In the genomic region with DNA sequence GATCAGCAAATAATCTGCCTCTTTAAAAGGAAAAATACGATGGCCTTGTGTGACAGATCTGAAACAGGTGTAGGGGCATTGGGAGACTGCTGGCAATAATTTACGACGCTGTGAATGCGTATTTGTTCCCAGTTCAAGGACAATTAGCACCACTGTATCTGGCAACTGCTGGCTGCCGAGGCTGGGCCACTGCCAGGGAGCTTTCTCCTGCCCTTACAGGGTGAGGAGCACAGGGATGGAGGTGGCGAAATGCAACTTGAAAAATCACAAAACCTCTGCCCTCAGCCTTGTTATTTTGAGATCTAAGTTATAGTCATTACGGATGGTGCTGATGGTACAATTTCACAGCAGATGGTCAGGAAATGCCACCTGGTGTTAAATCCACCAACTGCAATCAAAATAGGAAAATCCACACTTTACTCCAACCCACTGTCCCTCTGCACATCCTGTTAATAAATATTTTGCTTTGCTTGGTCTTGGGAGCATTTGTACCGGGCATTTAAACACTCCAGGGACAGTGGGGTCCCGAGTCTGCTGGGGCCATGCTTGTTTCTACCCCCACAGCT, we compare ENCODE assay signal across 10 cellular contexts. TPM values are rescaled to one million over a fixed set of nuclear protein-coding genes. Genes with fewer than 3 reads are reported as not detected.
DNase-seq lines count a peak whose midpoint lies in the region; ATAC-seq and TF ChIP-seq lines count a peak whose summit lies in the region.
"Had no signal": no experiment of that assay in that cellular context is flagged by ENCODE, and none has a peak within 500 bp of the region (broad histone marks: within the 10 kb centered on the region; RNA-seq: fewer than 3 reads in every experiment).

No MANE protein-coding gene starts in this region.

- H3K36me3 ChIP-seq in testis (ENCODE audit: low read depth, missing control alignments) = no peaks in the 10 kb centered on the region
- H3K36me3 ChIP-seq: upper lobe of right lung had no signal

- TF ChIP-seq CTCF in testis (IDR thresholded peaks at IDR 0.05) = no peak

- no peaks in the 10 kb centered on the region for H3K9me3 ChIP-seq in testis
- H3K9me3 ChIP-seq: upper lobe of right lung had no signal

- no peak overlapping the region for H3K27ac ChIP-seq in testis
- H3K27ac ChIP-seq: upper lobe of right lung had no signal

- no peaks in the 10 kb centered on the region for H3K9me3 Mint-ChIP-seq in stimulated activated effector memory CD8-positive, alpha-beta T cell treated with anti-CD3 and anti-CD28 coated beads, Interleukin-12 subunit alpha, Interleukin-12 subunit beta, amount 100 ng/mL, for 72 hours

- intact Hi-C loops in Right ventricle myocardium superior (cut with DNase I) = no loop called here
- intact Hi-C loops in testis (cut with DNase I; ENCODE audit: low total_unique reads) = no loop called here

- WGBS in testis, 2 donors = 54 to 75% methylated on average over 9 of the region's 9 CpGs

- H3K4me3 Mint-ChIP-seq in stimulated activated effector memory CD8-positive, alpha-beta T cell treated with anti-CD3 and anti-CD28 coated beads, Interleukin-12 subunit alpha, Interleukin-12 subunit beta, amount 100 ng/mL, for 72 hours = no peak overlapping the region

- H3K4me1 Mint-ChIP-seq in stimulated activated effector memory CD8-positive, alpha-beta T cell treated with anti-CD3 and anti-CD28 coated beads, Interleukin-12 subunit alpha, Interleukin-12 subunit beta, amount 100 ng/mL, for 72 hours = no peaks in the 10 kb centered on the region

- H3K4me3 ChIP-seq in testis = no peak overlapping the region
- H3K4me3 ChIP-seq: upper lobe of right lung had no signal

- peak; percentile 41 for DNase-seq in NCI-H510A treated with DMSO at 0.1 percent for 48 hours (lab: John Stamatoyannopoulos, UW)
- DNase-seq in NCI-H510A (lab: John Stamatoyannopoulos, UW) = no peak
- DNase-seq in SHP77 (lab: John Stamatoyannopoulos, UW) = peak; percentile 61 to 63
- DNase-seq in Right ventricle myocardium superior = peak; percentile 81
- peak; percentile 55 for DNase-seq in testis
- DNase-seq in stimulated activated effector memory CD8-positive, alpha-beta T cell treated with anti-CD3 and anti-CD28 coated beads, Interleukin-12 subunit alpha, Interleukin-12 subunit beta, amount 100 ng/mL, for 72 hours (ENCODE audit: low spot score in 2 of 2) = no peak
- DNase-seq: activated CD4-positive, alpha-beta T cell treated with anti-CD3 and anti-CD28 coated beads for 4 hours; upper lobe of right lung had no signal

- TF ChIP-seq POLR2A in testis (IDR thresholded peaks at IDR 0.05) = no peak

- H3K4me1 ChIP-seq in testis = peaks cover 12% of the 10 kb centered on the region
- H3K4me1 ChIP-seq: upper lobe of right lung had no signal

- no peaks in the 10 kb centered on the region for H3K36me3 Mint-ChIP-seq in stimulated activated effector memory CD8-positive, alpha-beta T cell treated with anti-CD3 and anti-CD28 coated beads, Interleukin-12 subunit alpha, Interleukin-12 subunit beta, amount 100 ng/mL, for 72 hours

- ATAC-seq in Right ventricle myocardium superior (ENCODE audit: poor library complexity) (peak; percentile 89), HG03571 (IDR thresholded peaks at IDR 0.05; ENCODE audit: unreplicated experiment) (no peak), HG03457 (IDR thresholded peaks at IDR 0.05; ENCODE audit: unreplicated experiment) (no peak)
- no peak for ATAC-seq in stimulated activated effector memory CD8-positive, alpha-beta T cell treated with anti-CD3 and anti-CD28 coated beads, Interleukin-12 subunit alpha, Interleukin-12 subunit beta, amount 100 ng/mL, for 72 hours
- ATAC-seq: upper lobe of right lung had no signal

- H3K27ac Mint-ChIP-seq in stimulated activated effector memory CD8-positive, alpha-beta T cell treated with anti-CD3 and anti-CD28 coated beads, Interleukin-12 subunit alpha, Interleukin-12 subunit beta, amount 100 ng/mL, for 72 hours = no peak overlapping the region

- no peaks in the 10 kb centered on the region for H3K27me3 ChIP-seq in testis
- H3K27me3 ChIP-seq: upper lobe of right lung had no signal

RNA-seq across cellular contexts. Expression of gene MYLK4, which starts 6.4 kb away (rescaled TPM):
- 1.4 TPM for total RNA-seq in Right ventricle myocardium superior
- total RNA-seq in testis = 1 to 10 TPM in 1 of 2 donors, under 1 TPM in 1; 0.71 to 1.5 TPM
- polyA plus RNA-seq in testis (ENCODE audit: insufficient read depth, low read depth, low replicate concordance) = 0.62 TPM

RNA-seq across cellular contexts. Expression of gene WRNIP1, which starts 20.9 kb away (rescaled TPM):
- total RNA-seq in Right ventricle myocardium superior = 39.8 TPM
- 100 to 1,000 TPM in 1 of 2 donors, 10 to 100 TPM in 1; 95.8 to 102 TPM for total RNA-seq in testis
- 57.7 TPM for polyA plus RNA-seq in testis (ENCODE audit: insufficient read depth, low read depth, low replicate concordance)

Comparison
In these comparisons a context has a peak if more than half of its experiments do, and no peak if none do; other contexts are left out.
1. DNase-seq: peak in NCI-H510A treated with DMSO at 0.1 percent for 48 hours (single experiment), SHP77 (2 of 2), Right ventricle myocardium superior (single experiment) and testis (single experiment); none in NCI-H510A (single experiment) and stimulated activated effector memory CD8-positive, alpha-beta T cell treated with anti-CD3 and anti-CD28 coated beads, Interleukin-12 subunit alpha, Interleukin-12 subunit beta, amount 100 ng/mL, for 72 hours (0 of 2).